ENCODE assay signal across 8 cellular contexts in the genomic region with DNA sequence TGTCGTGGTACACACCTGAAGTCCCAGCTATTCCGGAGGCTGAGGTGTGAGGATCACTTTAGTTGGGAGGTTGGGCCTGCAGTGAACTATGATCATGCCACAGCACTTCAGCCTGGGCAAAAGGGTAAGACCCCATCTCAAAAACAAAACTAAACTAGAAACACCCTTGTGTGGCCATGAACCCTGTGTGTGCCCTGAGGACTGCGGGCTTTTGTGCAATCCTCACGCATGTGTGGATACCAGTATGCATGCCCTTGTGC. TPM values are rescaled to one million over a fixed set of nuclear protein-coding genes. Genes with fewer than 3 reads are reported as not detected.
A peak's percentile ranks its signal among the peaks of the same experiment; 100 is the strongest.
DNase-seq lines count a peak whose midpoint lies in the region; ATAC-seq and TF ChIP-seq lines count a peak whose summit lies in the region.

No MANE protein-coding gene starts in this region.

- no peak for DNase-seq in HEK293T (ENCODE audit: extremely low spot score)
- DNase-seq in activated CD8-positive, alpha-beta T cell treated with anti-CD3 and anti-CD28 coated beads, Interleukin-2, amount 10 ng/mL, durations not matched to agents 7 days and 5 days = no peak
- DNase-seq in stimulated activated naive CD8-positive, alpha-beta T cell treated with anti-CD3 and anti-CD28 coated beads, Interleukin-15, amount 100 ng/mL, for 72 hours = no peak
- DNase-seq in stimulated activated CD4-positive, alpha-beta T cell treated with anti-CD3 and anti-CD28 coated beads, Interleukin-2, amount 100 ng/mL, for 48 hours = no peak
- no peak for DNase-seq in activated CD8-positive, alpha-beta memory T cell treated with anti-CD3 and anti-CD28 coated beads, Interleukin-2, amount 50 U/mL, for 4 hours
- DNase-seq in GDM1 (lab: John Stamatoyannopoulos, UW) = no peak

- CTCF ChIA-PET in HEK293T (lab: Yijun Ruan, JAX) = interaction anchor here (0.6 to 1.8 kb wide), 3 partner anchors 20 to 190 kb away, joined by 3 to 17 read pairs (median 3); a partner anchor contains a TSS
- CTCF ChIA-PET in activated CD8-positive, alpha-beta T cell treated with anti-CD3 and anti-CD28 coated beads, Interleukin-2, amount 10 ng/mL, durations not matched to agents 7 days and 5 days (lab: Charles Lee) = interaction anchor here (1.1 to 3.8 kb wide), 8 partner anchors 9 to 64 kb away, joined by 3 to 49 read pairs (median 6); a partner anchor contains a TSS

- peak overlapping the region; percentile 96 for H3K27ac Mint-ChIP-seq in activated CD8-positive, alpha-beta T cell treated with anti-CD3 and anti-CD28 coated beads, Interleukin-2, amount 10 ng/mL, durations not matched to agents 7 days and 5 days
- peak overlapping the region; percentile 96 to 99 for H3K27ac Mint-ChIP-seq in stimulated activated naive CD8-positive, alpha-beta T cell treated with anti-CD3 and anti-CD28 coated beads, Interleukin-15, amount 100 ng/mL, for 72 hours

- POLR2A ChIA-PET in HEK293T (lab: Yijun Ruan, JAX) = interaction anchor here (1.0 to 5.2 kb wide), 5 partner anchors 9 to 152 kb away, joined by 3 to 32 read pairs (median 5); a partner anchor contains a TSS
- POLR2A ChIA-PET in activated CD8-positive, alpha-beta T cell treated with anti-CD3 and anti-CD28 coated beads, Interleukin-2, amount 10 ng/mL, durations not matched to agents 7 days and 5 days (lab: Charles Lee) = interaction anchor here (0.6 to 3.9 kb wide), 6 partner anchors 9 to 47 kb away, joined by 3 to 38 read pairs (median 6); a partner anchor contains a TSS

- peak overlapping the region; percentile 93 for H3K4me3 Mint-ChIP-seq in activated CD8-positive, alpha-beta T cell treated with anti-CD3 and anti-CD28 coated beads, Interleukin-2, amount 10 ng/mL, durations not matched to agents 7 days and 5 days
- H3K4me3 Mint-ChIP-seq in stimulated activated naive CD8-positive, alpha-beta T cell treated with anti-CD3 and anti-CD28 coated beads, Interleukin-15, amount 100 ng/mL, for 72 hours = peak overlapping the region; percentile 95 to 96

- H3K4me3 ChIP-seq in iPS-18c (ENCODE audit: insufficient read depth, low read depth, low read length) = peak overlapping the region; percentile 74; the same call in 1 of the 2 replicates

- no peak for ATAC-seq in activated CD8-positive, alpha-beta T cell treated with anti-CD3 and anti-CD28 coated beads, Interleukin-2, amount 10 ng/mL, durations not matched to agents 7 days and 5 days
- ATAC-seq in stimulated activated naive CD8-positive, alpha-beta T cell treated with anti-CD3 and anti-CD28 coated beads, Interleukin-15, amount 100 ng/mL, for 72 hours = no peak
- no peak for ATAC-seq in GM21529 (IDR thresholded peaks at IDR 0.05; ENCODE audit: unreplicated experiment)

- peaks cover 32% of the 10 kb centered on the region for H3K36me3 Mint-ChIP-seq in activated CD8-positive, alpha-beta T cell treated with anti-CD3 and anti-CD28 coated beads, Interleukin-2, amount 10 ng/mL, durations not matched to agents 7 days and 5 days (ENCODE audit: low read depth)

- H3K9me3 Mint-ChIP-seq in activated CD8-positive, alpha-beta T cell treated with anti-CD3 and anti-CD28 coated beads, Interleukin-2, amount 10 ng/mL, durations not matched to agents 7 days and 5 days (ENCODE audit: insufficient read depth) = no peaks in the 10 kb centered on the region
- H3K9me3 Mint-ChIP-seq in stimulated activated naive CD8-positive, alpha-beta T cell treated with anti-CD3 and anti-CD28 coated beads, Interleukin-15, amount 100 ng/mL, for 72 hours = no peaks in the 10 kb centered on the region

- H3K9me3 ChIP-seq in iPS-18c (ENCODE audit: control insufficient read depth, insufficient read depth, low read length) = no peaks in the 10 kb centered on the region

- H3K27me3 Mint-ChIP-seq in activated CD8-positive, alpha-beta T cell treated with anti-CD3 and anti-CD28 coated beads, Interleukin-2, amount 10 ng/mL, durations not matched to agents 7 days and 5 days (ENCODE audit: low read depth) = no peaks in the 10 kb centered on the region
- no peaks in the 10 kb centered on the region for H3K27me3 Mint-ChIP-seq in stimulated activated naive CD8-positive, alpha-beta T cell treated with anti-CD3 and anti-CD28 coated beads, Interleukin-15, amount 100 ng/mL, for 72 hours

- peaks cover 49% of the 10 kb centered on the region for H3K4me1 Mint-ChIP-seq in activated CD8-positive, alpha-beta T cell treated with anti-CD3 and anti-CD28 coated beads, Interleukin-2, amount 10 ng/mL, durations not matched to agents 7 days and 5 days (ENCODE audit: low read depth)
- H3K4me1 Mint-ChIP-seq in stimulated activated naive CD8-positive, alpha-beta T cell treated with anti-CD3 and anti-CD28 coated beads, Interleukin-15, amount 100 ng/mL, for 72 hours = peaks cover 65% of the 10 kb centered on the region

TF ChIP-seq in HEK293T, 16 proteins besides CTCF, POLR2A, EP300 and RAD21:
- no peak for TF ChIP-seq ZNF384 (IDR thresholded peaks at IDR 0.05)
- TF ChIP-seq FOXK2 (IDR thresholded peaks at IDR 0.05) = no peak
- TF ChIP-seq NFRKB (IDR thresholded peaks at IDR 0.05) = no peak
- no peak for TF ChIP-seq SUZ12 (IDR thresholded peaks at IDR 0.05)
- 0 out of 2 replicates have a peak, but pooled peaks have one; percentile 82 for TF ChIP-seq HDGF (IDR thresholded peaks at IDR 0.05; ENCODE audit: borderline replicate concordance)
- no peak for TF ChIP-seq CTBP1 (IDR thresholded peaks at IDR 0.05; ENCODE audit: borderline replicate concordance)
- no peak for TF ChIP-seq ELF4 (IDR thresholded peaks at IDR 0.05)
- no peak for TF ChIP-seq SP1 (IDR thresholded peaks at IDR 0.05)
- no peak for TF ChIP-seq FOXM1 (IDR thresholded peaks at IDR 0.05; ENCODE audit: borderline replicate concordance)
- TF ChIP-seq LEF1 (IDR thresholded peaks at IDR 0.05; ENCODE audit: borderline replicate concordance) = no peak
- TF ChIP-seq, protein P1, sequence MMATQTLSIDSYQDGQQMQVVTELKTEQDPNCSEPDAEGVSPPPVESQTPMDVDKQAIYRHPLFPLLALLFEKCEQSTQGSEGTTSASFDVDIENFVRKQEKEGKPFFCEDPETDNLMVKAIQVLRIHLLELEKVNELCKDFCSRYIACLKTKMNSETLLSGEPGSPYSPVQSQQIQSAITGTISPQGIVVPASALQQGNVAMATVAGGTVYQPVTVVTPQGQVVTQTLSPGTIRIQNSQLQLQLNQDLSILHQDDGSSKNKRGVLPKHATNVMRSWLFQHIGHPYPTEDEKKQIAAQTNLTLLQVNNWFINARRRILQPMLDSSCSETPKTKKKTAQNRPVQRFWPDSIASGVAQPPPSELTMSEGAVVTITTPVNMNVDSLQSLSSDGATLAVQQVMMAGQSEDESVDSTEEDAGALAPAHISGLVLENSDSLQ (IDR thresholded peaks at IDR 0.05) = no peak
- TF ChIP-seq TARDBP (IDR thresholded peaks at IDR 0.05) = no peak
- no peak for TF ChIP-seq FOXA1 (IDR thresholded peaks at IDR 0.05)
- peak; percentile 70 for TF ChIP-seq L3MBTL2 (conservative IDR thresholded peaks at IDR 0.05)
- TF ChIP-seq BHLHE40 (IDR thresholded peaks at IDR 0.05; ENCODE audit: borderline replicate concordance) = no peak
- TF ChIP-seq ARNT (IDR thresholded peaks at IDR 0.05) = no peak

RNA-seq across cellular contexts. Expression of a gene that starts 1.1 kb away (rescaled TPM):
- total RNA-seq in activated CD8-positive, alpha-beta T cell treated with anti-CD3 and anti-CD28 coated beads, Interleukin-2, amount 10 ng/mL, durations not matched to agents 7 days and 5 days = 100 to 1,000 TPM; 121 to 126 TPM

RNA-seq across cellular contexts. Expression of a gene that starts 19.8 kb away (rescaled TPM):
- total RNA-seq in activated CD8-positive, alpha-beta T cell treated with anti-CD3 and anti-CD28 coated beads, Interleukin-2, amount 10 ng/mL, durations not matched to agents 7 days and 5 days = 10 to 100 TPM; 50.2 to 53.1 TPM

RNA-seq across cellular contexts. Expression of a gene that starts 22.6 kb away (rescaled TPM):
- not detected for total RNA-seq in activated CD8-positive, alpha-beta T cell treated with anti-CD3 and anti-CD28 coated beads, Interleukin-2, amount 10 ng/mL, durations not matched to agents 7 days and 5 days

RNA-seq across cellular contexts. Expression of a gene that starts 46.9 kb away (rescaled TPM):
- 100 to 1,000 TPM; 175 to 183 TPM for total RNA-seq in activated CD8-positive, alpha-beta T cell treated with anti-CD3 and anti-CD28 coated beads, Interleukin-2, amount 10 ng/mL, durations not matched to agents 7 days and 5 days

RNA-seq across cellular contexts. Expression of a gene that starts 47.6 kb away (rescaled TPM):
- total RNA-seq in activated CD8-positive, alpha-beta T cell treated with anti-CD3 and anti-CD28 coated beads, Interleukin-2, amount 10 ng/mL, durations not matched to agents 7 days and 5 days = 10 to 100 TPM; 15.2 to 17.1 TPM
